In genomic region chr15:72118400-72118978, GRCh38 we compare ENCODE assay signal across 8 cellular contexts. TPM values are rescaled to one million over a fixed set of nuclear protein-coding genes. Genes with fewer than 3 reads are reported as not detected.
DNase-seq lines count a peak whose midpoint lies in the region; ATAC-seq and TF ChIP-seq lines count a peak whose summit lies in the region.

SENP8 (plus strand) TSS chr15:72118403; CDS start chr15:72139624, 21,221 bp downstream.

- H3K9me3 ChIP-seq in BLaER1, result no peaks in the 10 kb centered on the region
- no peaks in the 10 kb centered on the region for H3K9me3 ChIP-seq in heart left ventricle
- no peaks in the 10 kb centered on the region for H3K9me3 ChIP-seq in sigmoid colon

- TF ChIP-seq CTCF in heart left ventricle (IDR thresholded peaks at IDR 0.05) (no peak), sigmoid colon (IDR thresholded peaks at IDR 0.05) (no peak)

- H3K27me3 Mint-ChIP-seq in activated T-helper 1 cell treated with anti-CD3 and anti-CD28 coated beads, Interleukin-12 subunit alpha, Interleukin-12 subunit beta, Interleukin-2, Interleukin-4 antibody, amounts not matched to agents 30 ng/mL and 10 ng/mL and 1 ng/mL, durations not matched to agents 14 hours and 24 hours and 36 hours (ENCODE audit: insufficient read depth), result peaks cover 16% of the 10 kb centered on the region

- in situ Hi-C loops in GM18951 (cut with MboI; ENCODE audit: low sequenced_read_pairs, unreplicated experiment), result no loop called here

- peak within 1 kb of the TSS; percentile 93 for H3K4me3 Mint-ChIP-seq in activated T-helper 1 cell treated with anti-CD3 and anti-CD28 coated beads, Interleukin-12 subunit alpha, Interleukin-12 subunit beta, Interleukin-2, Interleukin-4 antibody, amounts not matched to agents 30 ng/mL and 10 ng/mL and 1 ng/mL, durations not matched to agents 14 hours and 24 hours and 36 hours

- H3K4me1 ChIP-seq in BLaER1, result peaks cover 31% of the 10 kb centered on the region
- peaks cover 0 to 35% (median 21%) of the 10 kb centered on the region in 12 donors for H3K4me1 ChIP-seq in heart left ventricle
- H3K4me1 ChIP-seq in sigmoid colon, result peaks cover 0 to 41% (median 34%) of the 10 kb centered on the region in 4 donors

- peak within 1 kb of the TSS; percentile 89 for H3K27ac ChIP-seq in BLaER1
- peak within 1 kb of the TSS; percentile 88 to 99 (median 97) for H3K27ac ChIP-seq in heart left ventricle
- H3K27ac ChIP-seq in sigmoid colon, result peak within 1 kb of the TSS; percentile 92 to 98 (median 94)

- H3K4me3 ChIP-seq in BLaER1 (peak within 1 kb of the TSS; percentile 98), heart left ventricle (peak within 1 kb of the TSS; percentile 74 to 97 (median 90)), sigmoid colon (peak within 1 kb of the TSS; percentile 71 to 93 (median 80))

- peaks cover 38% of the 10 kb centered on the region for H4K20me1 ChIP-seq in BLaER1

- H3K9me3 Mint-ChIP-seq in activated T-helper 1 cell treated with anti-CD3 and anti-CD28 coated beads, Interleukin-12 subunit alpha, Interleukin-12 subunit beta, Interleukin-2, Interleukin-4 antibody, amounts not matched to agents 30 ng/mL and 10 ng/mL and 1 ng/mL, durations not matched to agents 14 hours and 24 hours and 36 hours, result no peaks in the 10 kb centered on the region

- peak within 1 kb of the TSS; percentile 95 for H3K27ac Mint-ChIP-seq in activated T-helper 1 cell treated with anti-CD3 and anti-CD28 coated beads, Interleukin-12 subunit alpha, Interleukin-12 subunit beta, Interleukin-2, Interleukin-4 antibody, amounts not matched to agents 30 ng/mL and 10 ng/mL and 1 ng/mL, durations not matched to agents 14 hours and 24 hours and 36 hours

- peak within 1 kb of the TSS; percentile 87 for H3K9ac ChIP-seq in BLaER1

- no peak for DNase-seq in activated T-helper 1 cell treated with anti-CD3 and anti-CD28 coated beads, Interleukin-12 subunit alpha, Interleukin-12 subunit beta, Interleukin-2, Interleukin-4 antibody, amounts not matched to agents 30 ng/mL and 10 ng/mL and 1 ng/mL, durations not matched to agents 14 hours and 24 hours and 36 hours (ENCODE audit: low spot score)
- no peak for DNase-seq in heart left ventricle
- DNase-seq in sigmoid colon, result no peak
- DNase-seq in cerebellum (ENCODE audit: low spot score), result no peak
- DNase-seq in ureter (ENCODE audit: low spot score), result no peak

- no peaks in the 10 kb centered on the region for H3K36me3 Mint-ChIP-seq in activated T-helper 1 cell treated with anti-CD3 and anti-CD28 coated beads, Interleukin-12 subunit alpha, Interleukin-12 subunit beta, Interleukin-2, Interleukin-4 antibody, amounts not matched to agents 30 ng/mL and 10 ng/mL and 1 ng/mL, durations not matched to agents 14 hours and 24 hours and 36 hours (ENCODE audit: low read depth)

- intact Hi-C loops in activated T-helper 1 cell treated with anti-CD3 and anti-CD28 coated beads, Interleukin-12 subunit alpha, Interleukin-12 subunit beta, Interleukin-2, Interleukin-4 antibody, amounts not matched to agents 30 ng/mL and 10 ng/mL and 1 ng/mL, durations not matched to agents 14 hours and 24 hours and 36 hours (cut with micrococcal nuclease), result loop anchor here (1.0 to 2.0 kb wide), 8 partner anchors 23 to 666 kb away; partner anchors contain the start of genes CELF6, HEXA and PARP6
- intact Hi-C loops in heart left ventricle (cut with DNase I) (loop anchor here in 1 of 10 donors (2.0 kb wide), 1 partner anchor 18 kb away; no protein-coding TSS in a partner anchor), sigmoid colon (cut with DNase I) (loop anchor here (5.0 kb wide), 3 partner anchors 154 to 664 kb away; partner anchors contain the start of genes ADPGK, ARIH1 and PARP6)

- no peak for TF ChIP-seq EP300 in sigmoid colon (IDR thresholded peaks at IDR 0.05)

- H3K4me2 ChIP-seq in BLaER1, result peak within 1 kb of the TSS; percentile 99

- TF ChIP-seq POLR2A in GM18951 (IDR thresholded peaks at IDR 0.05; ENCODE audit: extremely low read depth, insufficient read depth, insufficient read length), result peak; percentile 90
- TF ChIP-seq POLR2A in heart left ventricle (IDR thresholded peaks at IDR 0.05), result no peak
- no peak for TF ChIP-seq POLR2A in sigmoid colon (IDR thresholded peaks at IDR 0.05)

- WGBS in heart left ventricle, 4 donors, result 1 to 2% (median 1%) methylated on average over 22 to 25 of the region's 25 CpGs
- 1% methylated on average over 25 of the region's 25 CpGs for WGBS in sigmoid colon, 2 donors

- H3K4me1 Mint-ChIP-seq in activated T-helper 1 cell treated with anti-CD3 and anti-CD28 coated beads, Interleukin-12 subunit alpha, Interleukin-12 subunit beta, Interleukin-2, Interleukin-4 antibody, amounts not matched to agents 30 ng/mL and 10 ng/mL and 1 ng/mL, durations not matched to agents 14 hours and 24 hours and 36 hours (ENCODE audit: low read depth), result peaks cover 23% of the 10 kb centered on the region

- peak; percentile 30 for ATAC-seq in HG03460 (IDR thresholded peaks at IDR 0.05; ENCODE audit: unreplicated experiment)
- peak; percentile 58 to 78 (median 60) for ATAC-seq in heart left ventricle

- no peaks in the 10 kb centered on the region for H3K36me3 ChIP-seq in BLaER1
- H3K36me3 ChIP-seq in heart left ventricle, result no peaks in the 10 kb centered on the region
- no peaks in the 10 kb centered on the region for H3K36me3 ChIP-seq in sigmoid colon

- H3K27me3 ChIP-seq in BLaER1, result no peaks in the 10 kb centered on the region
- no peaks in the 10 kb centered on the region for H3K27me3 ChIP-seq in heart left ventricle
- no peaks in the 10 kb centered on the region for H3K27me3 ChIP-seq in sigmoid colon

RNA-seq across cellular contexts. Expression of gene SENP8, which starts in this region (rescaled TPM):
- 1.5 and 1.8 TPM in 2 replicates for total RNA-seq in activated T-helper 1 cell treated with anti-CD3 and anti-CD28 coated beads, Interleukin-12 subunit alpha, Interleukin-12 subunit beta, Interleukin-2, Interleukin-4 antibody, amounts not matched to agents 30 ng/mL and 10 ng/mL and 1 ng/mL, durations not matched to agents 14 hours and 24 hours and 36 hours
- 1 to 10 TPM; 2.9 to 7.6 (median 5.3) TPM for total RNA-seq in heart left ventricle
- 1 to 10 TPM; 2.1 to 3.1 TPM for polyA plus RNA-seq in heart left ventricle
- total RNA-seq in sigmoid colon, result 1 to 10 TPM; 1.8 to 4.3 (median 2.0) TPM
- 1 to 10 TPM; 1.2 to 3.0 (median 1.6) TPM for polyA plus RNA-seq in sigmoid colon
- total RNA-seq in cerebellum, result 3.0 TPM
- total RNA-seq in ureter, result 5.3 TPM
